Comparison of ENCODE assay signal across 14 cellular contexts in the genomic region with DNA sequence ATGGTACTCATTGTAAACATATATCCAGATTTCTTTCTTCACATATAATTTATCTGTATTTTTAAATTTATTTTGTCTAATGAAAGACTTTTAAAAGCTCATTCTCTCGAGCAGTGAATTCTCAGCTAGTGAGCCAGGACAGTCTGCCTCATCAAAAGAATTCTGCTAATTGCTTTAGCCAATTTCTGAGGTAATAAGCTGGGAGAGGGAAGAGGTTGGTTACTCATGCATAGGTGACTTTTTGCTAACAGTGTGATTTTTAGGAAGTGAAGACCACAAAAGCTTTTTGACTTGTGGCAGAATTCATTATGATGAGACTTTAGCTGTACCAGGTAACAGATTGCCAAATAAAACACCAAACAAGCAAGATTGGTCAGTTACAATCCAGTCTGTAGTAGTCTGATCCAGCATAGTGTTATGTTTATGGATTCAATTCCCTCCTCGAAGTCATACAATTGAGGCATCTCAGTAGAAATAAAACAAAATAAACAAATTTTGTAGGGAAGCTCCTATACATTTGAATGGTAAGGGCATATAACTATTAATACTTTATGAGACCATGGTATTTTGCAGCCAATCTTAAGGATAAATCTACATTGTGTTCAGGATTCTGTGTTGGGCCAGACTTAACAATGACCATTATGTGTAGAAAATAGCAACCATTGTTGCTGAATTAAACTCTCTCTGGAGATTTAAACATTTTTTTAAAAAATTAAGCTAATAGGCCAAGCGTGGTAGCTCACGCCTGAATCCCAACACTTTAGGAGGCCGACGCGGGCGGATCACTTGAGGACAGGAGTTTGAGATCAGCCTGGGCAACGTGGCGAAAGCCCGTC. TPM values are rescaled to one million over a fixed set of nuclear protein-coding genes. Genes with fewer than 3 reads are reported as not detected.
A peak's percentile ranks its signal among the peaks of the same experiment; 100 is the strongest.
DNase-seq lines count a peak whose midpoint lies in the region; ATAC-seq and TF ChIP-seq lines count a peak whose summit lies in the region.
"Had no signal": no experiment of that assay in that cellular context is flagged by ENCODE, and none has a peak within 500 bp of the region (broad histone marks: within the 10 kb centered on the region; RNA-seq: fewer than 3 reads in every experiment).

No MANE protein-coding gene starts in this region.

- peak overlapping the region; percentile 72 for H3K4me3 Mint-ChIP-seq in osteocyte (ENCODE audit: unreplicated experiment)
- no peak overlapping the region for H3K4me3 Mint-ChIP-seq in activated naive CD4-positive, alpha-beta T cell treated with anti-CD3 and anti-CD28 coated beads, Interleukin-2, amount 10 ng/mL, durations not matched to agents 7 days and 5 days

- peak overlapping the region; percentile 12 to 64 (median 39) for H3K27ac ChIP-seq in gastroesophageal sphincter
- H3K27ac ChIP-seq: 22Rv1 had no signal

- H3K4me1 Mint-ChIP-seq in osteocyte (ENCODE audit: unreplicated experiment), result peaks cover 75% of the 10 kb centered on the region
- no peaks in the 10 kb centered on the region for H3K4me1 Mint-ChIP-seq in activated naive CD4-positive, alpha-beta T cell treated with anti-CD3 and anti-CD28 coated beads, Interleukin-2, amount 10 ng/mL, durations not matched to agents 7 days and 5 days

- peaks cover 27% of the 10 kb centered on the region for H3K36me3 Mint-ChIP-seq in osteocyte (ENCODE audit: unreplicated experiment)
- no peaks in the 10 kb centered on the region for H3K36me3 Mint-ChIP-seq in activated naive CD4-positive, alpha-beta T cell treated with anti-CD3 and anti-CD28 coated beads, Interleukin-2, amount 10 ng/mL, durations not matched to agents 7 days and 5 days

- H3K4me1 ChIP-seq in gastroesophageal sphincter, result peaks cover 0 to 42% (median 0%) of the 10 kb centered on the region in 3 donors

- H3K9me3 ChIP-seq in gastroesophageal sphincter, result no peaks in the 10 kb centered on the region
- H3K9me3 ChIP-seq: SJSA1 had no signal

- peak overlapping the region in 1 of 2 donors; percentile 13 for H3K4me3 ChIP-seq in gastroesophageal sphincter
- H3K4me3 ChIP-seq: SJSA1 had no signal

- DNase-seq in Right ventricle myocardium superior, result no peak
- DNase-seq in cardiac septum (ENCODE audit: low spot score), result no peak
- DNase-seq in osteocyte (ENCODE audit: extremely low spot score, unreplicated experiment), result no peak
- no peak for DNase-seq in activated naive CD4-positive, alpha-beta T cell treated with anti-CD3 and anti-CD28 coated beads, Interleukin-2, amount 10 ng/mL, durations not matched to agents 7 days and 5 days
- DNase-seq: activated CD4-positive, alpha-beta T cell treated with anti-CD3 and anti-CD28 coated beads for 1 hour; cerebellar nuclear complex; DMS 273 treated with DMSO at 0.1 percent for 48 hours; NCI-H345 had no signal

- H3K27ac Mint-ChIP-seq in osteocyte (ENCODE audit: unreplicated experiment), result peak overlapping the region; percentile 99
- H3K27ac Mint-ChIP-seq in activated naive CD4-positive, alpha-beta T cell treated with anti-CD3 and anti-CD28 coated beads, Interleukin-2, amount 10 ng/mL, durations not matched to agents 7 days and 5 days, result no peak overlapping the region

- TF ChIP-seq POLR2A in gastroesophageal sphincter (IDR thresholded peaks at IDR 0.05), result no peak

- TF ChIP-seq EP300 in gastroesophageal sphincter (IDR thresholded peaks at IDR 0.05), result no peak

- no peaks in the 10 kb centered on the region for H3K27me3 ChIP-seq in gastroesophageal sphincter
- H3K27me3 ChIP-seq: SJSA1 had no signal

- H3K27me3 Mint-ChIP-seq in osteocyte (ENCODE audit: unreplicated experiment), result no peaks in the 10 kb centered on the region
- H3K27me3 Mint-ChIP-seq in activated naive CD4-positive, alpha-beta T cell treated with anti-CD3 and anti-CD28 coated beads, Interleukin-2, amount 10 ng/mL, durations not matched to agents 7 days and 5 days, result no peaks in the 10 kb centered on the region

- no peaks in the 10 kb centered on the region for H3K9me3 Mint-ChIP-seq in osteocyte (ENCODE audit: unreplicated experiment)
- no peaks in the 10 kb centered on the region for H3K9me3 Mint-ChIP-seq in activated naive CD4-positive, alpha-beta T cell treated with anti-CD3 and anti-CD28 coated beads, Interleukin-2, amount 10 ng/mL, durations not matched to agents 7 days and 5 days

- no peaks in the 10 kb centered on the region for H3K36me3 ChIP-seq in gastroesophageal sphincter
- H3K36me3 ChIP-seq: SJSA1 had no signal

- WGBS in gastroesophageal sphincter (ENCODE audit: low coverage in 1 of 2), 2 donors, result 26 to 33% methylated on average over 3 to 11 of the region's 11 CpGs

- intact Hi-C loops in Right ventricle myocardium superior (cut with DNase I), result no loop called here
- intact Hi-C loops in cardiac septum (cut with DNase I), result no loop called here

- CTCF ChIA-PET in activated naive CD4-positive, alpha-beta T cell treated with anti-CD3 and anti-CD28 coated beads, Interleukin-2, amount 10 ng/mL, durations not matched to agents 7 days and 5 days (lab: Charles Lee), result no interaction called here

- no peak for TF ChIP-seq CTCF in gastroesophageal sphincter (IDR thresholded peaks at IDR 0.05)
- no peak for TF ChIP-seq CTCF in osteocyte (IDR thresholded peaks at IDR 0.05)

- ATAC-seq in Right ventricle myocardium superior (ENCODE audit: poor library complexity) (peak; percentile 12), gastroesophageal sphincter (no peak), GM18511 (IDR thresholded peaks at IDR 0.05; ENCODE audit: unreplicated experiment) (no peak), HG03280 (IDR thresholded peaks at IDR 0.05; ENCODE audit: unreplicated experiment) (no peak), GM18873 (IDR thresholded peaks at IDR 0.05; ENCODE audit: low FRiP score, unreplicated experiment) (no peak)

RNA-seq across cellular contexts. Expression of gene PLS3, which starts 21.3 kb away (rescaled TPM):
- total RNA-seq in Right ventricle myocardium superior (35.0 TPM), cardiac septum (50.3 TPM), gastroesophageal sphincter (100 to 1,000 TPM in 3 of 4 donors, 10 to 100 TPM in 1; 83.5 to 134 (median 114) TPM), osteocyte (530 and 547 TPM in 2 replicates)
